ENCODE assay signal across 8 cellular contexts in genomic region chr22:24107668-24108067, GRCh38.
DNase-seq lines count a peak whose midpoint lies in the region; ATAC-seq and TF ChIP-seq lines count a peak whose summit lies in the region.

No MANE protein-coding gene starts in this region.

- H3K27ac Mint-ChIP-seq in activated T-helper 17 cell treated with anti-CD3 and anti-CD28 coated beads, Interleukin-2, amount 50 U/mL, for 72 hours = peak overlapping the region; percentile 43

- H3K4me1 Mint-ChIP-seq in activated T-helper 17 cell treated with anti-CD3 and anti-CD28 coated beads, Interleukin-2, amount 50 U/mL, for 72 hours = peaks cover 18% of the 10 kb centered on the region

- intact Hi-C loops in psoas muscle (cut with DNase I) = loop anchor here in 1 of 2 donors (2.0 to 10.0 kb wide), 3 partner anchors 45 to 137 kb away; partner anchors contain the start of gene GGT5

- no peaks in the 10 kb centered on the region for H3K27me3 Mint-ChIP-seq in activated T-helper 17 cell treated with anti-CD3 and anti-CD28 coated beads, Interleukin-2, amount 50 U/mL, for 72 hours

- no peaks in the 10 kb centered on the region for H3K27me3 ChIP-seq in psoas muscle (ENCODE audit: insufficient read depth in 3 of 3, low read length in 2 of 3)

- H3K4me3 Mint-ChIP-seq in activated T-helper 17 cell treated with anti-CD3 and anti-CD28 coated beads, Interleukin-2, amount 50 U/mL, for 72 hours = peak overlapping the region; percentile 67

- ATAC-seq in activated T-helper 17 cell treated with anti-CD3 and anti-CD28 coated beads, Interleukin-2, amount 50 U/mL, for 72 hours (replicated peaks) = no peak
- ATAC-seq in psoas muscle (peak; percentile 73 to 81 (median 77)), GM19463 (IDR thresholded peaks at IDR 0.05; ENCODE audit: unreplicated experiment) (no peak), GM19397 (IDR thresholded peaks at IDR 0.05; ENCODE audit: unreplicated experiment) (no peak)

- peak; percentile 31 for TF ChIP-seq CTCF in psoas muscle (IDR thresholded peaks at IDR 0.05)

- H3K4me1 ChIP-seq in psoas muscle = no peaks in the 10 kb centered on the region

- DNase-seq in EL = peak; percentile 74
- DNase-seq in glomerular endothelial cell (ENCODE audit: extremely low read depth, low read depth, low spot score) = peak; percentile 34
- DNase-seq in psoas muscle = peak; percentile 89 to 92
- no peak for DNase-seq in LoVo (ENCODE audit: low spot score)
- DNase-seq in NCI-H748 treated with DMSO at 0.1 percent for 48 hours (lab: John Stamatoyannopoulos, UW) = no peak

- H3K9me3 Mint-ChIP-seq in activated T-helper 17 cell treated with anti-CD3 and anti-CD28 coated beads, Interleukin-2, amount 50 U/mL, for 72 hours = no peaks in the 10 kb centered on the region

- WGBS in psoas muscle, 3 donors = 23 to 49% (median 39%) methylated on average over 7 of the region's 7 CpGs

- H3K36me3 Mint-ChIP-seq in activated T-helper 17 cell treated with anti-CD3 and anti-CD28 coated beads, Interleukin-2, amount 50 U/mL, for 72 hours (ENCODE audit: low read depth) = peaks cover 80% of the 10 kb centered on the region

- H3K4me3 ChIP-seq in psoas muscle = no peak overlapping the region

- H3K36me3 ChIP-seq in psoas muscle (ENCODE audit: insufficient read depth in 1 of 2, low read depth in 1 of 2) = peaks cover 0 to 17% of the 10 kb centered on the region in 2 donors

- H3K27ac ChIP-seq in psoas muscle = no peak overlapping the region

- no peaks in the 10 kb centered on the region for H3K9me3 ChIP-seq in psoas muscle

Comparison
In these comparisons a context has a peak if more than half of its experiments do, and no peak if none do; other contexts are left out.
1. DNase-seq: peak in EL (single experiment), glomerular endothelial cell (single experiment) and psoas muscle (2 of 2); none in LoVo (single experiment) and NCI-H748 treated with DMSO at 0.1 percent for 48 hours (single experiment).
2. ATAC-seq: peak in psoas muscle (4 of 4); none in activated T-helper 17 cell treated with anti-CD3 and anti-CD28 coated beads, Interleukin-2, amount 50 U/mL, for 72 hours (single experiment), GM19463 (single experiment) and GM19397 (single experiment).